Comparison of ENCODE assay signal across 11 cellular contexts in the genomic region with DNA sequence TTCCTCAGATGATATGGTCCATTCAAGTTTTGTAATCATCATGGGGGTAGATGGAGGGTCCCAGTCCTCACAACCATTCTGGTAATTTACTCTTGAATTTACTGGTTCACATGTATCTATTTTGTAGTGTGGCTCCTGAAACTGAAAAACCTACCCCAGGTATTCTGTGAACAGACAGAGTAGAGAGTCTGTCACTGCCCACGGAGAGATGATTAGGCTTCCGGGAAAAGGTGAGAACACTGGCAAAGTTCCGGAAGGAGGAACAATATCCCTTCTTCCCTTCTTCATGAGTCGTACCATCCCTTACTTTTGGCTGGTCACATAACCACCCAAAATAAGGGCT.
DNase-seq lines count a peak whose midpoint lies in the region; ATAC-seq and TF ChIP-seq lines count a peak whose summit lies in the region.
"Had no signal": no experiment of that assay in that cellular context is flagged by ENCODE, and none has a peak within 500 bp of the region (broad histone marks: within the 10 kb centered on the region; RNA-seq: fewer than 3 reads in every experiment).

No MANE protein-coding gene starts in this region.

- no peaks in the 10 kb centered on the region for H4K20me1 ChIP-seq in SK-N-SH (ENCODE audit: insufficient read depth)

- peak; percentile 26 for ATAC-seq in HG02884 (IDR thresholded peaks at IDR 0.05; ENCODE audit: unreplicated experiment)

- no peak overlapping the region for H2AFZ ChIP-seq in SK-N-SH (ENCODE audit: low read depth)

- WGBS in SK-N-SH (ENCODE audit: low lambda C conversion rate) = 93% methylated on average over 4 of the region's 4 CpGs

- TF ChIP-seq EP300 in SK-N-SH (IDR thresholded peaks at IDR 0.05; ENCODE audit: borderline replicate concordance in 1 of 2, low read depth in 1 of 2, low read length in 1 of 2) = no peak

- H3K9ac ChIP-seq in SK-N-SH = no peak overlapping the region

- H3K9me2 ChIP-seq in SK-N-SH = no peaks in the 10 kb centered on the region

- H3K27me3 Mint-ChIP-seq in activated naive CD4-positive, alpha-beta T cell treated with anti-CD3 and anti-CD28 coated beads, Interleukin-2, amount 50 U/mL, for 24 hours = no peaks in the 10 kb centered on the region
- no peaks in the 10 kb centered on the region for H3K27me3 Mint-ChIP-seq in stimulated activated naive CD8-positive, alpha-beta T cell treated with anti-CD3 and anti-CD28 coated beads, Interleukin-15, Interleukin-2, amounts not matched to agents 100 ng/mL and 50 ng/mL, for 24 hours
- H3K27me3 Mint-ChIP-seq: brain had no signal

- H3K4me1 Mint-ChIP-seq in activated naive CD4-positive, alpha-beta T cell treated with anti-CD3 and anti-CD28 coated beads, Interleukin-2, amount 50 U/mL, for 24 hours = peaks cover 92% of the 10 kb centered on the region
- H3K4me1 Mint-ChIP-seq in stimulated activated naive CD8-positive, alpha-beta T cell treated with anti-CD3 and anti-CD28 coated beads, Interleukin-15, Interleukin-2, amounts not matched to agents 100 ng/mL and 50 ng/mL, for 24 hours (ENCODE audit: low read depth) = peaks cover 93% of the 10 kb centered on the region

- peaks cover 15% of the 10 kb centered on the region for H3F3A ChIP-seq in SK-N-SH (replicated peaks; ENCODE audit: insufficient read depth)

- peak overlapping the region; percentile 89 for H3K27ac ChIP-seq in SJSA1
- no peak overlapping the region for H3K27ac ChIP-seq in SK-N-SH (ENCODE audit: low read depth in 2 of 2, low read length in 1 of 2)

- H3K36me3 ChIP-seq in SJSA1 (0 out of 2 replicates have a peak, but pooled peaks cover 2% of the 10 kb centered on the region), SK-N-SH (replicated peaks in 1 of 2; ENCODE audit: control insufficient read depth in 1 of 2, insufficient read depth in 2 of 2, low read length in 1 of 2) (peaks cover 0 to 4% of the 10 kb centered on the region in 2 experiments)

- H3K4me3 ChIP-seq in SJSA1 = no peak overlapping the region
- H3K4me3 ChIP-seq in SK-N-SH (ENCODE audit: low read depth in 2 of 2, low read length in 1 of 2) = no peak overlapping the region

- peaks cover 79% of the 10 kb centered on the region for H3K79me2 ChIP-seq in SK-N-SH (ENCODE audit: insufficient read depth)

- CTCF ChIA-PET in SK-N-SH (lab: Yijun Ruan, JAX) = no interaction called here

- H3K4me1 ChIP-seq in SJSA1 (replicated peaks) (peaks cover 58% of the 10 kb centered on the region), SK-N-SH (ENCODE audit: control insufficient read depth in 1 of 2, insufficient read depth in 2 of 2, low read depth in 1 of 2, low read length in 1 of 2) (peaks cover 0 to 52% of the 10 kb centered on the region in 2 experiments; a peak in 2 of 4 replicates)

- DNase-seq in activated naive CD4-positive, alpha-beta T cell (lab: John Stamatoyannopoulos, UW) = no peak
- DNase-seq in SJSA1 (ENCODE audit: low read depth in 1 of 2, low spot score in 2 of 2) = no peak
- DNase-seq in SK-N-SH = no peak
- DNase-seq in DMS153 treated with DMSO at 0.1 percent for 48 hours (lab: John Stamatoyannopoulos, UW; ENCODE audit: unreplicated experiment) = no peak
- DNase-seq in SIG-M5 treated with dmso at 0.1 percent for 504 hours (lab: John Stamatoyannopoulos, UW; ENCODE audit: unreplicated experiment) = no peak
- DNase-seq: NCI-H82 had no signal

- no peak for TF ChIP-seq CTCF in SK-N-SH (IDR thresholded peaks at IDR 0.05)

- no peak for TF ChIP-seq RAD21 in SK-N-SH (IDR thresholded peaks at IDR 0.05; ENCODE audit: low read length)

- POLR2A ChIA-PET in SK-N-SH (lab: Yijun Ruan, JAX) = no interaction called here

- H3K9me3 ChIP-seq in SJSA1 (replicated peaks) (no peaks in the 10 kb centered on the region), SK-N-SH (no peaks in the 10 kb centered on the region)

- peak overlapping the region; percentile 23 for H3K4me3 Mint-ChIP-seq in activated naive CD4-positive, alpha-beta T cell treated with anti-CD3 and anti-CD28 coated beads, Interleukin-2, amount 50 U/mL, for 24 hours
- H3K4me3 Mint-ChIP-seq in stimulated activated naive CD8-positive, alpha-beta T cell treated with anti-CD3 and anti-CD28 coated beads, Interleukin-15, Interleukin-2, amounts not matched to agents 100 ng/mL and 50 ng/mL, for 24 hours = peak overlapping the region; percentile 40
- H3K4me3 Mint-ChIP-seq: brain, nephron had no signal

- H3K9me3 Mint-ChIP-seq in activated naive CD4-positive, alpha-beta T cell treated with anti-CD3 and anti-CD28 coated beads, Interleukin-2, amount 50 U/mL, for 24 hours = peaks cover 13% of the 10 kb centered on the region
- H3K9me3 Mint-ChIP-seq in stimulated activated naive CD8-positive, alpha-beta T cell treated with anti-CD3 and anti-CD28 coated beads, Interleukin-15, Interleukin-2, amounts not matched to agents 100 ng/mL and 50 ng/mL, for 24 hours = no peaks in the 10 kb centered on the region
- H3K9me3 Mint-ChIP-seq: nephron had no signal

- H3K27ac Mint-ChIP-seq in activated naive CD4-positive, alpha-beta T cell treated with anti-CD3 and anti-CD28 coated beads, Interleukin-2, amount 50 U/mL, for 24 hours = peak overlapping the region; percentile 98
- peak overlapping the region; percentile 89 for H3K27ac Mint-ChIP-seq in stimulated activated naive CD8-positive, alpha-beta T cell treated with anti-CD3 and anti-CD28 coated beads, Interleukin-15, Interleukin-2, amounts not matched to agents 100 ng/mL and 50 ng/mL, for 24 hours

- H3K36me3 Mint-ChIP-seq in activated naive CD4-positive, alpha-beta T cell treated with anti-CD3 and anti-CD28 coated beads, Interleukin-2, amount 50 U/mL, for 24 hours = peaks cover 32% of the 10 kb centered on the region
- peaks cover 22% of the 10 kb centered on the region for H3K36me3 Mint-ChIP-seq in stimulated activated naive CD8-positive, alpha-beta T cell treated with anti-CD3 and anti-CD28 coated beads, Interleukin-15, Interleukin-2, amounts not matched to agents 100 ng/mL and 50 ng/mL, for 24 hours (ENCODE audit: low read depth)

- H3K27me3 ChIP-seq in SJSA1 (replicated peaks) = no peaks in the 10 kb centered on the region
- H3K27me3 ChIP-seq in SK-N-SH (ENCODE audit: insufficient read depth) = no peaks in the 10 kb centered on the region

- H3K4me2 ChIP-seq in SK-N-SH = no peak overlapping the region

TF ChIP-seq in SK-N-SH, 30 proteins besides CTCF, POLR2A, EP300 and RAD21:
- no peak for TF ChIP-seq TAF1 (IDR thresholded peaks at IDR 0.05; ENCODE audit: borderline replicate concordance, low read depth, low read length)
